Comparison of ENCODE assay signal across 1 cellular context in genomic region chr18:48997985-48998831, GRCh38.
TF ChIP-seq lines count a peak whose summit lies in the region.

No MANE protein-coding gene starts in this region.

TF ChIP-seq in A549, 52 proteins besides CTCF, POLR2A, EP300 and RAD21 (continued from another document):
- TF ChIP-seq POLR2AphosphoS2 (conservative IDR thresholded peaks at IDR 0.05; ENCODE audit: low read length) (no peak), BCL3 (IDR thresholded peaks at IDR 0.05) (peak; percentile 82; the same call in 2 of the 3 replicates), BHLHE40 (IDR thresholded peaks at IDR 0.05; ENCODE audit: low read depth, low read length) (peak; percentile 62), MAX (IDR thresholded peaks at IDR 0.05) (peak; percentile 89), CBX8 (IDR thresholded peaks at IDR 0.05) (no peak), HOXA7 (CRISPR knock-in tag; IDR thresholded peaks at IDR 0.05) (no peak), JUNB (IDR thresholded peaks at IDR 0.05) (peak; percentile 89), CEBPB (IDR thresholded peaks at IDR 0.05) (peak; percentile 71 to 95), RARB (CRISPR knock-in tag; IDR thresholded peaks at IDR 0.05) (no peak), ELK1 (IDR thresholded peaks at IDR 0.05; ENCODE audit: low read depth, low read length) (no peak), ZSCAN20 (CRISPR knock-in tag; IDR thresholded peaks at IDR 0.05) (no peak), SREBF2 (IDR thresholded peaks at IDR 0.05) (no peak), RCOR1 (IDR thresholded peaks at IDR 0.05; ENCODE audit: low read depth, low read length) (no peak), HOXB13 (CRISPR knock-in tag; IDR thresholded peaks at IDR 0.05; ENCODE audit: low read depth) (no peak), JUN (IDR thresholded peaks at IDR 0.05) (peak; percentile 91 to 95; a peak in 4 of 5 replicates)
